ENCODE assay signal across 11 cellular contexts in genomic region chr16:28073836-28074235, GRCh38. TPM values are rescaled to one million over a fixed set of nuclear protein-coding genes. Genes with fewer than 3 reads are reported as not detected.
"Had no signal": no experiment of that assay in that cellular context is flagged by ENCODE, and none has a peak within 500 bp of the region (broad histone marks: within the 10 kb centered on the region; RNA-seq: fewer than 3 reads in every experiment).

No MANE protein-coding gene starts in this region.

- H3K4me1 Mint-ChIP-seq: GM23338 had no signal

- H3K27ac Mint-ChIP-seq: GM23338, H9, HFFc6 had no signal

- H3K4me3 ChIP-seq: GM23338 had no signal

- ATAC-seq: GM23338 had no signal

- FAIRE-seq: H1, H54 had no signal

- H3K4me3 Mint-ChIP-seq: GM23338, H9, HFFc6 had no signal

- DNase-seq: H9, HCEC 1CT, HFFc6, IMR-90, KBM-7 had no signal

- H3K9ac ChIP-seq: KMS-11 had no signal

- H3K27ac ChIP-seq: HL-60, KMS-11 had no signal

- H2AFZ ChIP-seq: GM23338 had no signal

- H3K4me2 ChIP-seq: GM23338, KMS-11 had no signal

RNA-seq across cellular contexts. Expression of gene GSG1L, which starts 10.3 kb away (rescaled TPM):
- total RNA-seq: HFFc6, HT1080, IMR-90 had no signal
- polyA plus RNA-seq: IMR-90 had no signal
